Comparison of ENCODE assay signal across 24 cellular contexts in the genomic region with DNA sequence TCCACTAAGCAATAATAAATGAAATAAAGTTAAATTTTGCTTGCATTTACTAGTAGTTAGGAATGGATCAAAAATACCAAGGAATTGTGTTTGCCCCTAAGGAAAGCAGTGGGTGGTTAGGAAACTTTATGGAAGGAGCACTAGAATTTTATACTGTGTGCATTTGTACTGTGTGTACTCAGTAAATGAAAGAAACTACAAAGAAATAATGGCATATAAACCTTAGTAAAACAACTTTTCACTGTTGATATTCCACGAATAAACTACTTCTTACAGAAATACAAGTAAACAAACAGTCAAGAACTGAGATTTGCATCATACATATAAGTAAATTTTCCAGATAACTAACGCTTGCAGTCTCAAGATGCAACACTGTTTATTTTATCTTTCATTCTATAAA.
"Had no signal": no experiment of that assay in that cellular context is flagged by ENCODE, and none has a peak within 500 bp of the region (broad histone marks: within the 10 kb centered on the region; RNA-seq: fewer than 3 reads in every experiment).

No MANE protein-coding gene starts in this region.

- H3K9me3 Mint-ChIP-seq: endodermal cell had no signal

- H3K27me3 Mint-ChIP-seq: dendritic cell treated with granulocyte-macrophage colony-stimulating factor and Interleukin-4, amounts not matched to agents 40 ng/mL and 50 ng/mL, for 4 days; effector memory CD8-positive, alpha-beta T cell had no signal

- H3K4me1 ChIP-seq: colonic mucosa, esophagus squamous epithelium, gastrocnemius medialis, left lung, lower lobe of right lung had no signal

- H3K27ac Mint-ChIP-seq: dendritic cell treated with granulocyte-macrophage colony-stimulating factor and Interleukin-4, amounts not matched to agents 40 ng/mL and 50 ng/mL, for 4 days; endodermal cell; naive thymus-derived CD4-positive, alpha-beta T cell had no signal

- DNase-seq: colonic mucosa; cortex of kidney; effector CD8-positive, alpha-beta T cell; effector memory CD8-positive, alpha-beta T cell; endodermal cell; erythroblast; esophagus squamous epithelium; foreskin fibroblast; foreskin melanocyte; gastrocnemius medialis; glutamatergic neuron; heart right ventricle; hippocampal formation; left cardiac atrium; left lung; left ventricle myocardium superior; lower lobe of right lung; mesendoderm; midbrain; naive thymus-derived CD4-positive, alpha-beta T cell had no signal

- H3K4me3 ChIP-seq: colonic mucosa, esophagus squamous epithelium, gastrocnemius medialis, heart right ventricle, left lung, lower lobe of right lung had no signal

- H3K27me3 ChIP-seq: colonic mucosa, esophagus squamous epithelium, heart right ventricle, left lung had no signal

- ATAC-seq: effector memory CD8-positive, alpha-beta T cell; esophagus mucosa; gastrocnemius medialis; heart right ventricle; left cardiac atrium; left lung; left ventricle myocardium superior; lower lobe of right lung; naive thymus-derived CD4-positive, alpha-beta T cell had no signal

- H3K36me3 ChIP-seq: colonic mucosa, esophagus squamous epithelium, gastrocnemius medialis, heart right ventricle, left lung, lower lobe of right lung had no signal

- FAIRE-seq: keratinocyte had no signal

- H3K27ac ChIP-seq: colonic mucosa, epithelial cell of prostate, esophagus squamous epithelium, gastrocnemius medialis, heart right ventricle, left lung, lower lobe of right lung had no signal

- H3K4me3 Mint-ChIP-seq: dendritic cell treated with granulocyte-macrophage colony-stimulating factor and Interleukin-4, amounts not matched to agents 40 ng/mL and 50 ng/mL, for 4 days; effector memory CD8-positive, alpha-beta T cell; endodermal cell; naive thymus-derived CD4-positive, alpha-beta T cell had no signal

- H3K9me3 ChIP-seq: colonic mucosa, esophagus squamous epithelium, gastrocnemius medialis, heart right ventricle, left lung, lower lobe of right lung had no signal
